ENCODE assay signal across 28 cellular contexts in the genomic region with DNA sequence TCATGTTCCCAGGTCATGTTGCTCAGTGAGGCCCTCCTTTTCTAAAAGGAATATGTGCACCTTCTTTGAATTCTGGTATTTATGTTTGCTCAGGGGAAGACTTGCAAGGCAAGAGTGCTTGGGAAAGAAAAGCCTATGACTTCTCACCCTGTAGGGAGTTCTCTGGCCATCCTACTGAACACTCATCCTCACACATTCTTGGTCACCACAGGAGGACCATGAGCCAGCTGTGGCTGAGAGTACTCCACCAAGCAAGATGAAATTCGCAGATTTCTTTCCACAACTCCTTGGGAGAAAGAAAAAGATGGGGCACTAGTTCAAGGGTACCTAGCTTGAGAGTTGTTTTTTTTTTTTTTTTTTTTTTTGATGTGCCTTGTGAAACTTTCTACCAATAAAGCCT.
"Had no signal": no experiment of that assay in that cellular context is flagged by ENCODE, and none has a peak within 500 bp of the region (broad histone marks: within the 10 kb centered on the region; RNA-seq: fewer than 3 reads in every experiment).

No MANE protein-coding gene starts in this region.

- H3K27ac ChIP-seq: adrenal gland, ascending aorta, body of pancreas, esophagus muscularis mucosa, gastrocnemius medialis, heart left ventricle had no signal

- DNase-seq: activated CD4-positive, alpha-beta memory T cell treated with anti-CD3 and anti-CD28 coated beads for 36 hours; activated CD4-positive, alpha-beta T cell treated with anti-CD3 and anti-CD28 coated beads for 36 hours; activated CD4-positive, CD25-positive, alpha-beta regulatory T cell; activated CD4-positive, CD25-positive, alpha-beta regulatory T cell treated with anti-CD3 and anti-CD28 coated beads, Interleukin-2, amount 50 U/mL, for 72 hours; activated CD8-positive, alpha-beta memory T cell treated with anti-CD3 and anti-CD28 coated beads, Interleukin-2, amount 10 ng/mL, durations not matched to agents 7 days and 5 days; activated CD8-positive, alpha-beta memory T cell treated with anti-CD3 and anti-CD28 coated beads, Interleukin-2, amount 50 U/mL, for 4 hours; activated CD8-positive, alpha-beta T cell treated with anti-CD3 and anti-CD28 coated beads, Interleukin-2, amount 10 ng/mL, durations not matched to agents 7 days and 5 days; activated effector memory CD4-positive, alpha-beta T cell treated with anti-CD3 and anti-CD28 coated beads, Interleukin-2, amount 50 U/mL, for 16 hours; activated naive CD4-positive, alpha-beta T cell treated with anti-CD3 and anti-CD28 coated beads for 36 hours; activated naive CD8-positive, alpha-beta T cell treated with anti-CD3 and anti-CD28 coated beads for 36 hours; activated naive CD8-positive, alpha-beta T cell treated with anti-CD3 and anti-CD28 coated beads, Interleukin-2, amount 50 U/mL, for 24 hours; activated T-cell treated with anti-CD3 and anti-CD28 coated beads, Interleukin-2, amount 50 U/mL, for 1 hour; activated T-cell treated with anti-CD3 and anti-CD28 coated beads, Interleukin-2, amount 50 U/mL, for 48 hours; adrenal gland; body of pancreas; caudate nucleus; cortex of kidney; dermis blood vessel endothelial cell; effector CD4-positive, alpha-beta T cell; effector memory CD8-positive, alpha-beta T cell; erythroblast; foreskin fibroblast; gastrocnemius medialis; glutamatergic neuron; heart left ventricle; T-helper 2 cell had no signal

- H3K4me3 ChIP-seq: adrenal gland, ascending aorta, body of pancreas, esophagus muscularis mucosa, gastrocnemius medialis, heart left ventricle had no signal

- H3K4me1 ChIP-seq: adrenal gland, ascending aorta, body of pancreas, esophagus muscularis mucosa, gastrocnemius medialis, heart left ventricle had no signal

- ATAC-seq: activated CD4-positive, alpha-beta T cell treated with anti-CD3 and anti-CD28 coated beads for 36 hours; activated CD8-positive, alpha-beta memory T cell treated with anti-CD3 and anti-CD28 coated beads, Interleukin-2, amount 10 ng/mL, durations not matched to agents 7 days and 5 days; activated CD8-positive, alpha-beta T cell treated with anti-CD3 and anti-CD28 coated beads, Interleukin-2, amount 10 ng/mL, durations not matched to agents 7 days and 5 days; activated naive CD8-positive, alpha-beta T cell treated with anti-CD3 and anti-CD28 coated beads, Interleukin-2, amount 50 U/mL, for 24 hours; body of pancreas; effector memory CD8-positive, alpha-beta T cell; gastrocnemius medialis; heart left ventricle had no signal

- H3K27me3 ChIP-seq: adrenal gland, ascending aorta, body of pancreas, esophagus muscularis mucosa, gastrocnemius medialis, heart left ventricle had no signal

- H3K36me3 ChIP-seq: adrenal gland, ascending aorta, esophagus muscularis mucosa, gastrocnemius medialis, heart left ventricle had no signal

- H3K9me3 ChIP-seq: adrenal gland, ascending aorta, gastrocnemius medialis had no signal
